Comparison of ENCODE assay signal across 10 cellular contexts in the genomic region with DNA sequence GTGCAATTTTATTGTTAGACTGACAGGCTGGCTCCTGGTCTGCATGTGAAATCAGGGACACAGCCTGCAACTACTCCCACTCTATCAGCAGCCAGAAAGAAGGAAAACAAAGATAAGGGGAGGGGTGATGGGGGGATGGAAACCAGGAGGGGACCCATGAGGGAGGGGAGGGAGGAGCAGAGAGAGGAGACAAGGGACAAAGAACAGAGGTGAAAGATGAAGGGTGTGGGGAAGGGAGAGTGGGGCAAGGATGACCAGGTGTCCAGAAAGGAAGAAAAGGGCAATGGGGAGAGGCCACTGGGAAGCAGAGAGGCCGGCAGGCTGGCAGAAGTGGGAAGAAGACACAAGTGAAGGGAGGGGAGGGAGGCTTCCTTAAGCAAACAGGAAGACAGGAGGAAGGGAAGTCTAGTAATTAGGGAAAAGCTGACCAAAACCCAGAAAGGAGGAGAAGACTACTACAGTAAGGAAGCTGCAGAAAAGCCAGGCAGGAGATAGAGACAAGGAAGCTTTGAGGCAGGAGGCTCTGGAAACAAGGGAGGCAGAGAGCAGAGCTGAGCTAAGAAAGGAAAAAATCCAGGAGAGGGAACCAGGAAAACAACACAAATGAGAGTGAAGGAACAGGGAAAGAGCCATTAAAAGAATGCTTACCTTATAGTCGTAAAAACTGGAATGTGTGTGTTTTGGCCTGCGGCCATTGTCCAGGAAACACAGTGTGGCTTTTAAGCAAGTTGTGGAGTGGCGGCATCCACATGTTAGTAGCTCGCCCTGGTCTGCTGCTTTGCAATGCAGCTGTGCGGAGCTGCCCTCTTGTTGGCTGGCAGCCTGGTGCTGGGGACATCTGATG.
A peak's percentile ranks its signal among the peaks of the same experiment; 100 is the strongest.
DNase-seq lines count a peak whose midpoint lies in the region; ATAC-seq and TF ChIP-seq lines count a peak whose summit lies in the region.
"Had no signal": no experiment of that assay in that cellular context is flagged by ENCODE, and none has a peak within 500 bp of the region (broad histone marks: within the 10 kb centered on the region; RNA-seq: fewer than 3 reads in every experiment).

No MANE protein-coding gene starts in this region.

- peaks cover 14% of the 10 kb centered on the region for H3K4me1 Mint-ChIP-seq in WTC11
- H3K4me1 Mint-ChIP-seq in CD14-positive monocyte = peaks cover 13% of the 10 kb centered on the region
- H3K4me1 Mint-ChIP-seq: stimulated activated naive CD8-positive, alpha-beta T cell treated with anti-CD3 and anti-CD28 coated beads, Interleukin-15, amount 100 ng/mL, for 72 hours had no signal

- no peak overlapping the region for H3K4me3 Mint-ChIP-seq in WTC11
- no peak overlapping the region for H3K4me3 Mint-ChIP-seq in CD14-positive monocyte
- H3K4me3 Mint-ChIP-seq: stimulated activated naive CD8-positive, alpha-beta T cell treated with anti-CD3 and anti-CD28 coated beads, Interleukin-15, amount 100 ng/mL, for 72 hours had no signal

- H3K36me3 Mint-ChIP-seq in WTC11 (no peaks in the 10 kb centered on the region), CD14-positive monocyte (no peaks in the 10 kb centered on the region)

- CTCF ChIA-PET in WTC11 (lab: Charles Lee) = interaction anchor here (0.8 to 2.6 kb wide), 14 partner anchors 14 to 930 kb away, joined by 3 to 40 read pairs (median 8); no protein-coding TSS in a partner anchor

- H3K4me3 ChIP-seq in subcutaneous abdominal adipose tissue (ENCODE audit: low read depth in 1 of 5, low read length in 5 of 5) = no peak overlapping the region
- H3K4me3 ChIP-seq: A549 had no signal

- H3K9me3 Mint-ChIP-seq in WTC11 (no peaks in the 10 kb centered on the region), CD14-positive monocyte (peaks cover 0 to 1% (median 0%) of the 10 kb centered on the region in 7 donors)
- H3K9me3 Mint-ChIP-seq: stimulated activated naive CD8-positive, alpha-beta T cell treated with anti-CD3 and anti-CD28 coated beads, Interleukin-15, amount 100 ng/mL, for 72 hours had no signal

- intact Hi-C loops in CD14-positive monocyte (cut with micrococcal nuclease) = loop anchor here (2.0 to 10.0 kb wide), 3 partner anchors 931 to 959 kb away; no protein-coding TSS in a partner anchor

- peaks cover 0 to 30% (median 19%) of the 10 kb centered on the region in 5 donors for H3K4me1 ChIP-seq in subcutaneous abdominal adipose tissue (ENCODE audit: control insufficient read depth in 5 of 5, insufficient read depth in 5 of 5, low read length in 5 of 5)
- H3K4me1 ChIP-seq: A549 had no signal

- no peak overlapping the region for H3K9ac ChIP-seq in subcutaneous abdominal adipose tissue (ENCODE audit: low read length in 5 of 5)

- no peaks in the 10 kb centered on the region for H3K9me3 ChIP-seq in subcutaneous abdominal adipose tissue (ENCODE audit: control insufficient read depth in 5 of 5, low read length in 5 of 5)
- H3K9me3 ChIP-seq: A549 had no signal

- no peaks in the 10 kb centered on the region for H3K27me3 Mint-ChIP-seq in WTC11 (ENCODE audit: low read depth)
- H3K27me3 Mint-ChIP-seq in CD14-positive monocyte (ENCODE audit: low read depth in 3 of 3) = peaks cover 2 to 9% (median 4%) of the 10 kb centered on the region in 3 donors
- H3K27me3 Mint-ChIP-seq: stimulated activated naive CD8-positive, alpha-beta T cell treated with anti-CD3 and anti-CD28 coated beads, Interleukin-15, amount 100 ng/mL, for 72 hours had no signal

- TF ChIP-seq CTCF in WTC11 (IDR thresholded peaks at IDR 0.05) (no peak), CD14-positive monocyte (IDR thresholded peaks at IDR 0.05) (no peak)

- ATAC-seq in WTC11 = peak; percentile 10; the same call in 1 of the 2 replicates

- no peaks in the 10 kb centered on the region for H3K36me3 ChIP-seq in subcutaneous abdominal adipose tissue (ENCODE audit: control insufficient read depth in 5 of 5, insufficient read depth in 5 of 5, low read length in 5 of 5)

- peak overlapping the region; percentile 11 for H3K27ac ChIP-seq in subcutaneous abdominal adipose tissue (ENCODE audit: low read depth, low read length)
- H3K27ac ChIP-seq: A549 had no signal

- H3K27ac Mint-ChIP-seq in WTC11 (no peak overlapping the region), CD14-positive monocyte (no peak overlapping the region)

- POLR2A ChIA-PET in WTC11 (lab: Charles Lee) = no interaction called here

- DNase-seq in NCI-H1092 treated with DMSO at 0.1 percent for 48 hours (lab: John Stamatoyannopoulos, UW) (peak; percentile 21), NCI-H1092 (lab: John Stamatoyannopoulos, UW) (no peak), WTC11 (ENCODE audit: low spot score) (no peak), left kidney (ENCODE audit: low read depth, low spot score) (peak; percentile 78), CD14-positive monocyte (ENCODE audit: low spot score) (no peak), GOT3 (lab: John Stamatoyannopoulos, UW) (no peak), NCI-H1930 (lab: John Stamatoyannopoulos, UW) (no peak)

- H3K27me3 ChIP-seq in subcutaneous abdominal adipose tissue (ENCODE audit: control insufficient read depth in 5 of 5, insufficient read depth in 4 of 5, low read length in 5 of 5) = no peaks in the 10 kb centered on the region

TF ChIP-seq in WTC11, 78 proteins besides CTCF, POLR2A, EP300 and RAD21:
- no peak for TF ChIP-seq SOX15 (CRISPR knock-in tag; IDR thresholded peaks at IDR 0.05)

Comparison
In these comparisons a context has a peak if more than half of its experiments do, and no peak if none do; other contexts are left out.
1. DNase-seq: peak in NCI-H1092 treated with DMSO at 0.1 percent for 48 hours (single experiment) and left kidney (single experiment); none in NCI-H1092 (single experiment), WTC11 (single experiment), CD14-positive monocyte (single experiment), GOT3 (single experiment) and NCI-H1930 (0 of 2).